1 cellular context compared by ENCODE assay signal in the genomic region with DNA sequence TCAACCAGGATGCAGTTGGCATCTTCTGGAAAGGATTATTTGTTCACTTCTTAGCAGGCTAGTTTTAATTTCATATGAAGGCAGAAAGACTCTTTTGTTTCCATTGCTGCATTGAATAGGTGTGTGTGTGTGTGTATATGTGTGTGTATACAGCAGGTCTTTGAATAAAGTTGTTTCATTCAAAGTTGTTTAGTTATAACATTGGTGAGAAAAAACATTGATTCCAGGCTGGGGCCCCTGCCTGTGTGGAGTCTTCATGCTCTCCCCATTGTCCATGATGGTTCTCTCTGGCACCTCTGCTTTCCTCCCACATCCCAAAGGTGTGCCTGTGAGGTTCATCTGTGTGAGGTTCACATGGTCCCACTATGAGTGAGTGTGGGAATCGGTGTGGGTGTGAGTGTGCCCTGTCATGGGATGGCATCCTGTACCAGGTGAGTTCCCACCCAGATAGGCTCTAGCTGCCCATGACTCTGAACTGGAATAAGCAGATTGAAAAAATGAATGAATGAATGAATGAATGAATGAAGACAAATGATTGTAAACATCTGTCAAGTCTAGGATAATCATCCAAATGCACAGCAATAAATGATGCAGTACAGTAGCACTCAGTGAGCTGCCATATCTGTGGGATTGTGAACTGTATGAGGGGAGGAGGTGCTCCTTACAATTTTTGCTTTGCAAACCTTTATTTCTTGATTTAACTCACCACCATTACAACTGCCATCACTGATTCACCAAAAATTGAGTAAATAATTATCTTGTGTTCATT.
A peak's percentile ranks its signal among the peaks of the same experiment; 100 is the strongest.
TF ChIP-seq lines count a peak whose summit lies in the region.

No MANE protein-coding gene starts in this region.

TF ChIP-seq in HepG2, 621 proteins besides CTCF, POLR2A, EP300 and RAD21 (continued from another document):
- TF ChIP-seq, protein P1, sequence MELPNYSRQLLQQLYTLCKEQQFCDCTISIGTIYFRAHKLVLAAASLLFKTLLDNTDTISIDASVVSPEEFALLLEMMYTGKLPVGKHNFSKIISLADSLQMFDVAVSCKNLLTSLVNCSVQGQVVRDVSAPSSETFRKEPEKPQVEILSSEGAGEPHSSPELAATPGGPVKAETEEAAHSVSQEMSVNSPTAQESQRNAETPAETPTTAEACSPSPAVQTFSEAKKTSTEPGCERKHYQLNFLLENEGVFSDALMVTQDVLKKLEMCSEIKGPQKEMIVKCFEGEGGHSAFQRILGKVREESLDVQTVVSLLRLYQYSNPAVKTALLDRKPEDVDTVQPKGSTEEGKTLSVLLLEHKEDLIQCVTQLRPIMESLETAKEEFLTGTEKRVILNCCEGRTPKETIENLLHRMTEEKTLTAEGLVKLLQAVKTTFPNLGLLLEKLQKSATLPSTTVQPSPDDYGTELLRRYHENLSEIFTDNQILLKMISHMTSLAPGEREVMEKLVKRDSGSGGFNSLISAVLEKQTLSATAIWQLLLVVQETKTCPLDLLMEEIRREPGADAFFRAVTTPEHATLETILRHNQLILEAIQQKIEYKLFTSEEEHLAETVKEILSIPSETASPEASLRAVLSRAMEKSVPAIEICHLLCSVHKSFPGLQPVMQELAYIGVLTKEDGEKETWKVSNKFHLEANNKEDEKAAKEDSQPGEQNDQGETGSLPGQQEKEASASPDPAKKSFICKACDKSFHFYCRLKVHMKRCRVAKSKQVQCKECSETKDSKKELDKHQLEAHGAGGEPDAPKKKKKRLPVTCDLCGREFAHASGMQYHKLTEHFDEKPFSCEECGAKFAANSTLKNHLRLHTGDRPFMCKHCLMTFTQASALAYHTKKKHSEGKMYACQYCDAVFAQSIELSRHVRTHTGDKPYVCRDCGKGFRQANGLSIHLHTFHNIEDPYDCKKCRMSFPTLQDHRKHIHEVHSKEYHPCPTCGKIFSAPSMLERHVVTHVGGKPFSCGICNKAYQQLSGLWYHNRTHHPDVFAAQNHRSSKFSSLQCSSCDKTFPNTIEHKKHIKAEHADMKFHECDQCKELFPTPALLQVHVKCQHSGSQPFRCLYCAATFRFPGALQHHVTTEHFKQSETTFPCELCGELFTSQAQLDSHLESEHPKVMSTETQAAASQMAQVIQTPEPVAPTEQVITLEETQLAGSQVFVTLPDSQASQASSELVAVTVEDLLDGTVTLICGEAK (IDR thresholded peaks at IDR 0.05): 0 out of 2 replicates have a peak, but pooled peaks have one; percentile 6
- TF ChIP-seq, protein P1 (CRISPR knock-in tag; IDR thresholded peaks at IDR 0.05): peak; percentile 59; the same call in 1 of the 2 replicates
- TF ChIP-seq AGO2 (optimal IDR thresholded peaks at IDR 0.05; ENCODE audit: low read depth, low read length) (peak; percentile 75), ZNF24 (IDR thresholded peaks at IDR 0.05) (peak; percentile 90), POLR2G (IDR thresholded peaks at IDR 0.05; ENCODE audit: low read depth, low read length) (peak; percentile 47; the same call in 1 of the 2 replicates)
